In the genomic region with DNA sequence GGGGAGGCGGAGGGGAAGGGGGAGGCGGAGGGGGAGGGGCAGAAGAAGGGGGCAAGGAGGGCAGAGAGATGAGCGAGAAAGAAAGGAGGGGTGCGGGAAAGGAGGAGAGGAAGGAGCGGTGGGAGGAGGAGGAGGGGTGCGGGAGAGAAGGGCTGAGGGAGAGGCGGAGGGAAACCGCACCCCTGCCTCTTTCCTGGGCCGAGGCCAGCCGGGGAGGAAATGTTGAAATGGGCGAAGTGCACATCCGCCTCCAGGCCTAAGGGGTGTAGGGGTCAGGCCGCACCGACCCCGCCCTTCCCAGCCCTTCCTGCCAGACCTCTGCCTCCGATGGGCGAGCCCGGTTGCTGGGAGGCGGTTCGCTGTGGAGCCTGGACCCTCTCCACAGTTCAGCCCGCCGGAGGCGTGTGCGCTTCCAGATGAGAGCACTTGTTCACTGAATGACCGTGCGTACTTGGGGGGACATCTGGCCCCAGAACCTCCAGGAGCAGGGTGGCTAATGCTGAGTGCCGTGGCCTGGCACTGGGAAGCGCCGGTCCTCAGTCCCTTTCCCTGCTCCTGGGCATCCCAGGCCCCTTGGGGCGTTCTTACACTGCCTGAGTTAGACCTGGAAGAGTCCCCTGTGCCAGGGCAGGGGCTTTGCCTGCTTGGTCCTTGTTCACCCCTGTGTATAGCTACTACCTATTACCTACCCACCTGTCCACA, we compare ENCODE assay signal across 8 cellular contexts.
DNase-seq lines count a peak whose midpoint lies in the region; ATAC-seq and TF ChIP-seq lines count a peak whose summit lies in the region.

No MANE protein-coding gene starts in this region.

- peak; percentile 37 for ATAC-seq in GM18505 (IDR thresholded peaks at IDR 0.05; ENCODE audit: unreplicated experiment)
- peak; percentile 53 for ATAC-seq in HG02943 (IDR thresholded peaks at IDR 0.05; ENCODE audit: low read depth, unreplicated experiment)
- ATAC-seq in activated CD8-positive, alpha-beta T cell treated with anti-CD3 and anti-CD28 coated beads for 36 hours = peak; percentile 40

- peak overlapping the region; percentile 86 for H3K27ac Mint-ChIP-seq in activated CD8-positive, alpha-beta T cell treated with anti-CD3 and anti-CD28 coated beads for 36 hours

- H3K4me3 Mint-ChIP-seq in activated CD8-positive, alpha-beta T cell treated with anti-CD3 and anti-CD28 coated beads for 36 hours = peak overlapping the region; percentile 73

- H3K4me1 ChIP-seq in ACC112 (ENCODE audit: control insufficient read depth, insufficient read depth, low read length, unreplicated experiment) (peaks cover 15% of the 10 kb centered on the region), esophagus squamous epithelium (peaks cover 41 to 91% (median 49%) of the 10 kb centered on the region in 3 donors), testis (peaks cover 18% of the 10 kb centered on the region)

- no peaks in the 10 kb centered on the region for H3K36me3 Mint-ChIP-seq in activated CD8-positive, alpha-beta T cell treated with anti-CD3 and anti-CD28 coated beads for 36 hours (ENCODE audit: low read depth)

- WGBS in esophagus squamous epithelium, 2 donors = 2 to 11% methylated on average over 17 to 19 of the region's 30 CpGs
- 6 to 14% methylated on average over 16 to 29 of the region's 30 CpGs for WGBS in testis, 2 donors

- no peaks in the 10 kb centered on the region for H3K79me2 ChIP-seq in ACC112 (ENCODE audit: control insufficient read depth, insufficient read depth, low read length, unreplicated experiment)

- DNase-seq in NCI-H226 (peak; percentile 62), esophagus squamous epithelium (lab: John Stamatoyannopoulos, UW) (peak; percentile 64), myocyte (ENCODE audit: low read depth) (peak; percentile 24), testis (peak; percentile 81)
- DNase-seq in activated CD8-positive, alpha-beta T cell treated with anti-CD3 and anti-CD28 coated beads for 36 hours = peak; percentile 66

- TF ChIP-seq CTCF in activated CD8-positive, alpha-beta T cell treated with anti-CD3 and anti-CD28 coated beads for 36 hours (IDR thresholded peaks at IDR 0.05) = no peak
- TF ChIP-seq CTCF in esophagus squamous epithelium (IDR thresholded peaks at IDR 0.05) (no peak), testis (IDR thresholded peaks at IDR 0.05) (no peak)

- peaks cover 2% of the 10 kb centered on the region for H3K9me3 Mint-ChIP-seq in activated CD8-positive, alpha-beta T cell treated with anti-CD3 and anti-CD28 coated beads for 36 hours

- CTCF ChIA-PET in activated CD8-positive, alpha-beta T cell treated with anti-CD3 and anti-CD28 coated beads for 36 hours (lab: Charles Lee) = interaction anchor here (1.1 kb wide), 1 partner anchor 87 kb away, joined by 3 read pairs; no protein-coding TSS in a partner anchor

- no peaks in the 10 kb centered on the region for H3K36me3 ChIP-seq in ACC112 (ENCODE audit: insufficient read depth, low read length)
- no peaks in the 10 kb centered on the region for H3K36me3 ChIP-seq in esophagus squamous epithelium
- H3K36me3 ChIP-seq in testis (ENCODE audit: low read depth, missing control alignments) = no peaks in the 10 kb centered on the region

- TF ChIP-seq POLR2A in GM18505 (IDR thresholded peaks at IDR 0.05; ENCODE audit: borderline replicate concordance, extremely low read depth, insufficient read depth, insufficient read length) (peak; percentile 63), esophagus squamous epithelium (IDR thresholded peaks at IDR 0.05) (peak in 1 of 4 donors; percentile 27), testis (IDR thresholded peaks at IDR 0.05) (no peak)

- intact Hi-C loops in activated CD8-positive, alpha-beta T cell treated with anti-CD3 and anti-CD28 coated beads for 36 hours (cut with micrococcal nuclease) = loop anchor here (5.0 kb wide), 1 partner anchor 146 kb away; no protein-coding TSS in a partner anchor
- intact Hi-C loops in esophagus squamous epithelium (cut with DNase I) = loop anchor here (10.0 kb wide), 1 partner anchor 178 kb away; no protein-coding TSS in a partner anchor
- intact Hi-C loops in testis (cut with DNase I; ENCODE audit: low total_unique reads) = loop anchor here (5.0 kb wide), 1 partner anchor 271 kb away; no protein-coding TSS in a partner anchor

- POLR2A ChIA-PET in activated CD8-positive, alpha-beta T cell treated with anti-CD3 and anti-CD28 coated beads for 36 hours (lab: Charles Lee) = interaction anchor here (1.0 to 1.4 kb wide), 2 partner anchors 87 to 219 kb away, joined by 3 read pairs; no protein-coding TSS in a partner anchor

- no peaks in the 10 kb centered on the region for H3K27me3 Mint-ChIP-seq in activated CD8-positive, alpha-beta T cell treated with anti-CD3 and anti-CD28 coated beads for 36 hours

- no peak overlapping the region for H3K27ac ChIP-seq in ACC112 (ENCODE audit: low read depth, low read length)
- H3K27ac ChIP-seq in esophagus squamous epithelium = peak overlapping the region; percentile 87 to 97 (median 94)
- H3K27ac ChIP-seq in testis = peak overlapping the region; percentile 83 to 87

- peak overlapping the region; percentile 1 for H2AFZ ChIP-seq in ACC112 (ENCODE audit: low read length, unreplicated experiment)

- peaks cover 18% of the 10 kb centered on the region for H3K4me1 Mint-ChIP-seq in activated CD8-positive, alpha-beta T cell treated with anti-CD3 and anti-CD28 coated beads for 36 hours (ENCODE audit: low read depth)

- no peaks in the 10 kb centered on the region for H3K27me3 ChIP-seq in ACC112 (ENCODE audit: insufficient read depth, low read length)
- H3K27me3 ChIP-seq in esophagus squamous epithelium = no peaks in the 10 kb centered on the region
- no peaks in the 10 kb centered on the region for H3K27me3 ChIP-seq in testis

- peak overlapping the region; percentile 81 for H3K4me3 ChIP-seq in ACC112 (ENCODE audit: low read depth, low read length)
- peak overlapping the region; percentile 41 to 74 (median 58) for H3K4me3 ChIP-seq in esophagus squamous epithelium
- peak overlapping the region; percentile 33 to 68 for H3K4me3 ChIP-seq in testis

- H3K9me3 ChIP-seq in esophagus squamous epithelium (no peaks in the 10 kb centered on the region), testis (no peaks in the 10 kb centered on the region)

Comparison
In these comparisons a context has a peak if more than half of its experiments do, and no peak if none do; other contexts are left out.
1. DNase-seq: peak in every context shown above with its lines; median percentile 81 in testis; 66 in activated CD8-positive, alpha-beta T cell treated with anti-CD3 and anti-CD28 coated beads for 36 hours; 64 in esophagus squamous epithelium; 62 in NCI-H226; 24 in myocyte.